Comparison of ENCODE assay signal across 26 cellular contexts in genomic region chr16:87248704-87249103, GRCh38.
"Had no signal": no experiment of that assay in that cellular context is flagged by ENCODE, and none has a peak within 500 bp of the region (broad histone marks: within the 10 kb centered on the region; RNA-seq: fewer than 3 reads in every experiment).

No MANE protein-coding gene starts in this region.

- H3K27ac ChIP-seq: breast epithelium, colonic mucosa, Peyer's patch, RWPE1, SJCRH30 had no signal

- DNase-seq: activated B cell treated with CpG ODN at 0.5 μM for 24 hours; activated CD4-positive, alpha-beta T cell treated with anti-CD3 and anti-CD28 coated beads, Interleukin-2, amount 50 U/mL, for 4 hours; activated CD8-positive, alpha-beta memory T cell treated with anti-CD3 and anti-CD28 coated beads, Interleukin-2, amount 50 U/mL, for 4 hours; activated gamma-delta T cell treated with Interleukin-2 at 50 U/mL for 16 hours; activated naive CD4-positive, alpha-beta T cell treated with anti-CD3 and anti-CD28 coated beads, Interleukin-2, amount 10 ng/mL, durations not matched to agents 7 days and 5 days; activated T-cell treated with anti-CD3 and anti-CD28 coated beads, Interleukin-2, amount 50 U/mL, for 1 hour; aorta; colonic mucosa; Karpas-422; NCI-H1092 treated with DMSO at 0.1 percent for 48 hours; NCI-H1417 treated with DMSO at 0.1 percent for 48 hours; NCI-H1694; NCI-H2029; NCI-H2107; NCI-H345; NCI-H510A; NCI-H526 treated with DMSO at 0.1 percent for 48 hours; NCI-H82; Peyer's patch; Right ventricle myocardium superior; SJCRH30; SK-N-SH; T-helper 9 cell had no signal

- H3K36me3 Mint-ChIP-seq: activated naive CD4-positive, alpha-beta T cell treated with anti-CD3 and anti-CD28 coated beads, Interleukin-2, amount 10 ng/mL, durations not matched to agents 7 days and 5 days had no signal

- H3K4me2 ChIP-seq: SK-N-SH had no signal

- H3K36me3 ChIP-seq: breast epithelium, colonic mucosa, Peyer's patch, SJCRH30 had no signal

- H3K4me3 ChIP-seq: breast epithelium, colonic mucosa, K562, Peyer's patch, SJCRH30 had no signal

- H3K27ac Mint-ChIP-seq: activated B cell treated with CpG ODN at 0.5 μM for 24 hours; activated naive CD4-positive, alpha-beta T cell treated with anti-CD3 and anti-CD28 coated beads, Interleukin-2, amount 10 ng/mL, durations not matched to agents 7 days and 5 days had no signal

- H3K9me2 ChIP-seq: SK-N-SH had no signal

- H3K4me3 Mint-ChIP-seq: activated B cell treated with CpG ODN at 0.5 μM for 24 hours; activated naive CD4-positive, alpha-beta T cell treated with anti-CD3 and anti-CD28 coated beads, Interleukin-2, amount 10 ng/mL, durations not matched to agents 7 days and 5 days had no signal

- H3K9me3 ChIP-seq: breast epithelium, colonic mucosa, Peyer's patch, SJCRH30, SK-N-SH had no signal

- H3K27me3 ChIP-seq: breast epithelium, colonic mucosa, Peyer's patch, SJCRH30 had no signal

- H3K4me1 Mint-ChIP-seq: activated B cell treated with CpG ODN at 0.5 μM for 24 hours had no signal

- H3K4me1 ChIP-seq: breast epithelium, colonic mucosa, Peyer's patch, SJCRH30 had no signal

- ATAC-seq: K562 had no signal

- H3K9me3 Mint-ChIP-seq: activated B cell treated with CpG ODN at 0.5 μM for 24 hours; activated naive CD4-positive, alpha-beta T cell treated with anti-CD3 and anti-CD28 coated beads, Interleukin-2, amount 10 ng/mL, durations not matched to agents 7 days and 5 days had no signal

- H3K9ac ChIP-seq: SK-N-SH had no signal
